1 cellular context compared by ENCODE assay signal in the genomic region with DNA sequence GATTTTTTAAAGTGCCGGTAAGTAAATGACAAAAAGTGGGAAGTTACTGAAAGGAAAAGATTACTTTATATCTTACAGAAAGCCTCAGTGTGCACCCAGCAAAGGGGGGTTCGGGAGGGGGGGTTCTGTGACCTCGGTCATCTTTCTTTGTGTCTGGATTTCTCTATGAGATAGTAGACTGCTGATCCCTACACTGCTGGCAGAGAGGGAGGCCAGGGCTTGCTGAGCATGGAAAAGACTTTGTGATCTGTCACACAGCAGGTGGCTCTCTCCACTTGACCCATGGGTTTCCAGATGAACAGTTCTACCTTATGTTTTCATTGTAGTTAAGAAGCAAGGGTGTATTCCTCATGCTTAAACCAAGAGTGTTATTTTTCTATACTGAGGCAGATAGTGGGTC.
TF ChIP-seq lines count a peak whose summit lies in the region.

No MANE protein-coding gene starts in this region.

TF ChIP-seq in H1, 55 proteins besides CTCF, POLR2A, EP300 and RAD21 (continued from another document):
- TF ChIP-seq EGR1 (IDR thresholded peaks at IDR 0.05; ENCODE audit: borderline replicate concordance, low read depth, low read length) (no peak), ATF3 (IDR thresholded peaks at IDR 0.05; ENCODE audit: insufficient read depth, low read depth, low read length) (no peak), USF2 (IDR thresholded peaks at IDR 0.05; ENCODE audit: low read length) (no peak)
- TF ChIP-seq, protein P1, sequence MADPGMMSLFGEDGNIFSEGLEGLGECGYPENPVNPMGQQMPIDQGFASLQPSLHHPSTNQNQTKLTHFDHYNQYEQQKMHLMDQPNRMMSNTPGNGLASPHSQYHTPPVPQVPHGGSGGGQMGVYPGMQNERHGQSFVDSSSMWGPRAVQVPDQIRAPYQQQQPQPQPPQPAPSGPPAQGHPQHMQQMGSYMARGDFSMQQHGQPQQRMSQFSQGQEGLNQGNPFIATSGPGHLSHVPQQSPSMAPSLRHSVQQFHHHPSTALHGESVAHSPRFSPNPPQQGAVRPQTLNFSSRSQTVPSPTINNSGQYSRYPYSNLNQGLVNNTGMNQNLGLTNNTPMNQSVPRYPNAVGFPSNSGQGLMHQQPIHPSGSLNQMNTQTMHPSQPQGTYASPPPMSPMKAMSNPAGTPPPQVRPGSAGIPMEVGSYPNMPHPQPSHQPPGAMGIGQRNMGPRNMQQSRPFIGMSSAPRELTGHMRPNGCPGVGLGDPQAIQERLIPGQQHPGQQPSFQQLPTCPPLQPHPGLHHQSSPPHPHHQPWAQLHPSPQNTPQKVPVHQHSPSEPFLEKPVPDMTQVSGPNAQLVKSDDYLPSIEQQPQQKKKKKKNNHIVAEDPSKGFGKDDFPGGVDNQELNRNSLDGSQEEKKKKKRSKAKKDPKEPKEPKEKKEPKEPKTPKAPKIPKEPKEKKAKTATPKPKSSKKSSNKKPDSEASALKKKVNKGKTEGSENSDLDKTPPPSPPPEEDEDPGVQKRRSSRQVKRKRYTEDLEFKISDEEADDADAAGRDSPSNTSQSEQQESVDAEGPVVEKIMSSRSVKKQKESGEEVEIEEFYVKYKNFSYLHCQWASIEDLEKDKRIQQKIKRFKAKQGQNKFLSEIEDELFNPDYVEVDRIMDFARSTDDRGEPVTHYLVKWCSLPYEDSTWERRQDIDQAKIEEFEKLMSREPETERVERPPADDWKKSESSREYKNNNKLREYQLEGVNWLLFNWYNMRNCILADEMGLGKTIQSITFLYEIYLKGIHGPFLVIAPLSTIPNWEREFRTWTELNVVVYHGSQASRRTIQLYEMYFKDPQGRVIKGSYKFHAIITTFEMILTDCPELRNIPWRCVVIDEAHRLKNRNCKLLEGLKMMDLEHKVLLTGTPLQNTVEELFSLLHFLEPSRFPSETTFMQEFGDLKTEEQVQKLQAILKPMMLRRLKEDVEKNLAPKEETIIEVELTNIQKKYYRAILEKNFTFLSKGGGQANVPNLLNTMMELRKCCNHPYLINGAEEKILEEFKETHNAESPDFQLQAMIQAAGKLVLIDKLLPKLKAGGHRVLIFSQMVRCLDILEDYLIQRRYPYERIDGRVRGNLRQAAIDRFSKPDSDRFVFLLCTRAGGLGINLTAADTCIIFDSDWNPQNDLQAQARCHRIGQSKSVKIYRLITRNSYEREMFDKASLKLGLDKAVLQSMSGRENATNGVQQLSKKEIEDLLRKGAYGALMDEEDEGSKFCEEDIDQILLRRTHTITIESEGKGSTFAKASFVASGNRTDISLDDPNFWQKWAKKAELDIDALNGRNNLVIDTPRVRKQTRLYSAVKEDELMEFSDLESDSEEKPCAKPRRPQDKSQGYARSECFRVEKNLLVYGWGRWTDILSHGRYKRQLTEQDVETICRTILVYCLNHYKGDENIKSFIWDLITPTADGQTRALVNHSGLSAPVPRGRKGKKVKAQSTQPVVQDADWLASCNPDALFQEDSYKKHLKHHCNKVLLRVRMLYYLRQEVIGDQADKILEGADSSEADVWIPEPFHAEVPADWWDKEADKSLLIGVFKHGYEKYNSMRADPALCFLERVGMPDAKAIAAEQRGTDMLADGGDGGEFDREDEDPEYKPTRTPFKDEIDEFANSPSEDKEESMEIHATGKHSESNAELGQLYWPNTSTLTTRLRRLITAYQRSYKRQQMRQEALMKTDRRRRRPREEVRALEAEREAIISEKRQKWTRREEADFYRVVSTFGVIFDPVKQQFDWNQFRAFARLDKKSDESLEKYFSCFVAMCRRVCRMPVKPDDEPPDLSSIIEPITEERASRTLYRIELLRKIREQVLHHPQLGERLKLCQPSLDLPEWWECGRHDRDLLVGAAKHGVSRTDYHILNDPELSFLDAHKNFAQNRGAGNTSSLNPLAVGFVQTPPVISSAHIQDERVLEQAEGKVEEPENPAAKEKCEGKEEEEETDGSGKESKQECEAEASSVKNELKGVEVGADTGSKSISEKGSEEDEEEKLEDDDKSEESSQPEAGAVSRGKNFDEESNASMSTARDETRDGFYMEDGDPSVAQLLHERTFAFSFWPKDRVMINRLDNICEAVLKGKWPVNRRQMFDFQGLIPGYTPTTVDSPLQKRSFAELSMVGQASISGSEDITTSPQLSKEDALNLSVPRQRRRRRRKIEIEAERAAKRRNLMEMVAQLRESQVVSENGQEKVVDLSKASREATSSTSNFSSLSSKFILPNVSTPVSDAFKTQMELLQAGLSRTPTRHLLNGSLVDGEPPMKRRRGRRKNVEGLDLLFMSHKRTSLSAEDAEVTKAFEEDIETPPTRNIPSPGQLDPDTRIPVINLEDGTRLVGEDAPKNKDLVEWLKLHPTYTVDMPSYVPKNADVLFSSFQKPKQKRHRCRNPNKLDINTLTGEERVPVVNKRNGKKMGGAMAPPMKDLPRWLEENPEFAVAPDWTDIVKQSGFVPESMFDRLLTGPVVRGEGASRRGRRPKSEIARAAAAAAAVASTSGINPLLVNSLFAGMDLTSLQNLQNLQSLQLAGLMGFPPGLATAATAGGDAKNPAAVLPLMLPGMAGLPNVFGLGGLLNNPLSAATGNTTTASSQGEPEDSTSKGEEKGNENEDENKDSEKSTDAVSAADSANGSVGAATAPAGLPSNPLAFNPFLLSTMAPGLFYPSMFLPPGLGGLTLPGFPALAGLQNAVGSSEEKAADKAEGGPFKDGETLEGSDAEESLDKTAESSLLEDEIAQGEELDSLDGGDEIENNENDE (IDR thresholded peaks at IDR 0.05; ENCODE audit: insufficient replicate concordance, low read length) = no peak
